ENCODE assay signal across 17 cellular contexts in the genomic region with DNA sequence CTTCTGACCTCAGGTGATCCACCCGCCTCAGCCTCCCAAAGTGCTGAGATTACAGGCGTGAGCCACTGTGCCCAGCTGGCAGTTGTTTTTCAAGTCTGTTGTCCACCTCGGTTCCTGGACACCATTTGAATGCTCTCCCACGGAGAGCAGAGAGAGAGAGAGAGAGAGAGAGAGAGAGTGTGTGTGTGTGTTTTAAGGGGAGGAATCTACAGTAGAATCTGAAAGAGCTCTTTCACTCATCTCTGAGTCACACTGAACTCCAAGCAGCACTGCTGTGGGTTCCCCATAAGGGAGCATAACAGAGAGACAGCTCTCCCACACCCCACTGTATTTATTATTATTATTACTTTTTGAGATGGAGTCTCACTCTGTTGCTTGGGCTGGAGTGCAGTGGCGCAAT.
DNase-seq lines count a peak whose midpoint lies in the region; ATAC-seq and TF ChIP-seq lines count a peak whose summit lies in the region.
"Had no signal": no experiment of that assay in that cellular context is flagged by ENCODE, and none has a peak within 500 bp of the region (broad histone marks: within the 10 kb centered on the region; RNA-seq: fewer than 3 reads in every experiment).

No MANE protein-coding gene starts in this region.

- no peaks in the 10 kb centered on the region for H3K27me3 ChIP-seq in breast epithelium
- no peaks in the 10 kb centered on the region for H3K27me3 ChIP-seq in prostate gland (replicated peaks; ENCODE audit: insufficient read depth)
- H3K27me3 ChIP-seq: BE2C, heart right ventricle had no signal

- peaks cover 5% of the 10 kb centered on the region for H3K4me1 Mint-ChIP-seq in MCF 10A (ENCODE audit: insufficient read depth, unreplicated experiment)
- H3K4me1 Mint-ChIP-seq in natural killer cell treated with Interleukin-12 subunit alpha and Interleukin-12 subunit beta and Interleukin-15 and Interleukin-18, amount 100 ng/mL, for 72 hours (ENCODE audit: low read depth in 2 of 2) = peaks cover 7 to 11% of the 10 kb centered on the region in 2 donors

- TF ChIP-seq CTCF in MCF 10A (IDR thresholded peaks at IDR 0.05; ENCODE audit: unreplicated experiment) = no peak
- TF ChIP-seq CTCF in breast epithelium (IDR thresholded peaks at IDR 0.05) = no peak
- no peak for TF ChIP-seq CTCF in fibroblast of villous mesenchyme (IDR thresholded peaks at IDR 0.05; ENCODE audit: insufficient read depth, low read depth, low read length)
- TF ChIP-seq CTCF in prostate gland (IDR thresholded peaks at IDR 0.05) = no peak

- no peaks in the 10 kb centered on the region for H3K36me3 Mint-ChIP-seq in MCF 10A (ENCODE audit: insufficient read depth, unreplicated experiment)
- no peaks in the 10 kb centered on the region for H3K36me3 Mint-ChIP-seq in natural killer cell treated with Interleukin-12 subunit alpha and Interleukin-12 subunit beta and Interleukin-15 and Interleukin-18, amount 100 ng/mL, for 72 hours
- H3K36me3 Mint-ChIP-seq: WTC11 had no signal

- H3K9me3 ChIP-seq in breast epithelium (no peaks in the 10 kb centered on the region), prostate gland (no peaks in the 10 kb centered on the region)
- H3K9me3 ChIP-seq: BE2C, heart right ventricle, psoas muscle had no signal

- 70% methylated on average over 5 of the region's 5 CpGs for WGBS in prostate gland

- H3K4me1 ChIP-seq in breast epithelium (no peaks in the 10 kb centered on the region), prostate gland (replicated peaks) (no peaks in the 10 kb centered on the region)
- H3K4me1 ChIP-seq: BE2C, psoas muscle had no signal

- H3K27ac Mint-ChIP-seq in MCF 10A (ENCODE audit: low read depth, unreplicated experiment) = no peak overlapping the region
- H3K27ac Mint-ChIP-seq in natural killer cell treated with Interleukin-12 subunit alpha and Interleukin-12 subunit beta and Interleukin-15 and Interleukin-18, amount 100 ng/mL, for 72 hours = no peak overlapping the region
- H3K27ac Mint-ChIP-seq: WTC11 had no signal

- BruUV-seq in MCF 10A (replicated peaks; lab: Mats Ljungman, UMichigan) = no TSS peak

- POLR2A ChIA-PET in MCF 10A (lab: Yijun Ruan, JAX) = no interaction called here

- H3K4me3 Mint-ChIP-seq in MCF 10A (ENCODE audit: unreplicated experiment) = no peak overlapping the region
- H3K4me3 Mint-ChIP-seq in natural killer cell treated with Interleukin-12 subunit alpha and Interleukin-12 subunit beta and Interleukin-15 and Interleukin-18, amount 100 ng/mL, for 72 hours = no peak overlapping the region
- H3K4me3 Mint-ChIP-seq: WTC11 had no signal

- H3K36me3 ChIP-seq in breast epithelium = no peaks in the 10 kb centered on the region
- no peaks in the 10 kb centered on the region for H3K36me3 ChIP-seq in prostate gland
- H3K36me3 ChIP-seq: BE2C, heart right ventricle had no signal

- no peak for TF ChIP-seq POLR2A in breast epithelium (IDR thresholded peaks at IDR 0.05)
- no peak for TF ChIP-seq POLR2A in prostate gland (IDR thresholded peaks at IDR 0.05)

- no peaks in the 10 kb centered on the region for H3K9me3 Mint-ChIP-seq in MCF 10A (ENCODE audit: unreplicated experiment)
- H3K9me3 Mint-ChIP-seq in natural killer cell treated with Interleukin-12 subunit alpha and Interleukin-12 subunit beta and Interleukin-15 and Interleukin-18, amount 100 ng/mL, for 72 hours = no peaks in the 10 kb centered on the region
- H3K9me3 Mint-ChIP-seq: WTC11 had no signal

- CTCF ChIA-PET in MCF 10A (lab: Yijun Ruan, JAX) = interaction anchor here (0.7 kb wide), 1 partner anchor 950 kb away, joined by 3 read pairs; no protein-coding TSS in a partner anchor

- peaks cover 11% of the 10 kb centered on the region for H3K27me3 Mint-ChIP-seq in MCF 10A (ENCODE audit: insufficient read depth, unreplicated experiment)
- H3K27me3 Mint-ChIP-seq in natural killer cell treated with Interleukin-12 subunit alpha and Interleukin-12 subunit beta and Interleukin-15 and Interleukin-18, amount 100 ng/mL, for 72 hours = peaks cover 0 to 12% of the 10 kb centered on the region in 2 donors

- intact Hi-C loops in MCF 10A (cut with micrococcal nuclease) = no loop called here
- intact Hi-C loops in breast epithelium (cut with DNase I; ENCODE audit: low total_unique reads) = no loop called here
- intact Hi-C loops in prostate gland (cut with DNase I) = no loop called here

- H3K27ac ChIP-seq in breast epithelium (no peak overlapping the region), prostate gland (no peak overlapping the region)
- H3K27ac ChIP-seq: psoas muscle had no signal

- H3K4me3 ChIP-seq in breast epithelium = no peak overlapping the region
- H3K4me3 ChIP-seq in fibroblast of villous mesenchyme (ENCODE audit: low read depth, low read length) = no peak overlapping the region
- no peak overlapping the region for H3K4me3 ChIP-seq in prostate gland
- H3K4me3 ChIP-seq: heart right ventricle, lung, psoas muscle had no signal

- DNase-seq in MCF 10A (ENCODE audit: unreplicated experiment) (peak; percentile 38), breast epithelium (ENCODE audit: low spot score in 2 of 2) (no peak), RPMI8226 (peak; percentile 70), fibroblast of villous mesenchyme (ENCODE audit: low read depth) (peak; percentile 23), prostate gland (ENCODE audit: low spot score) (no peak), NCI-H1048 (lab: John Stamatoyannopoulos, UW) (no peak)
- no peak for DNase-seq in natural killer cell treated with Interleukin-12 subunit alpha and Interleukin-12 subunit beta and Interleukin-15 and Interleukin-18, amount 100 ng/mL, for 72 hours (ENCODE audit: low spot score)
- DNase-seq: BE2C; heart right ventricle; NCI-H2227 treated with DMSO at 0.1 percent for 48 hours; psoas muscle; SHP77; stimulated activated CD4-positive, alpha-beta T cell treated with anti-CD3 and anti-CD28 coated beads, Interleukin-4, amount 100 ng/mL, for 4 hours; substantia nigra had no signal

- ATAC-seq in natural killer cell treated with Interleukin-12 subunit alpha and Interleukin-12 subunit beta and Interleukin-15 and Interleukin-18, amount 100 ng/mL, for 72 hours = no peak
- ATAC-seq in GM18502 (IDR thresholded peaks at IDR 0.05; ENCODE audit: poor library complexity, unreplicated experiment) = no peak
- ATAC-seq: WTC11 had no signal

Comparison
In these comparisons a context has a peak if more than half of its experiments do, and no peak if none do; other contexts are left out.
1. DNase-seq: peak in MCF 10A (single experiment), RPMI8226 (single experiment) and fibroblast of villous mesenchyme (single experiment); none in breast epithelium (0 of 2), natural killer cell treated with Interleukin-12 subunit alpha and Interleukin-12 subunit beta and Interleukin-15 and Interleukin-18, amount 100 ng/mL, for 72 hours (single experiment), prostate gland (single experiment) and NCI-H1048 (single experiment).